ENCODE assay signal across 7 cellular contexts in the genomic region with DNA sequence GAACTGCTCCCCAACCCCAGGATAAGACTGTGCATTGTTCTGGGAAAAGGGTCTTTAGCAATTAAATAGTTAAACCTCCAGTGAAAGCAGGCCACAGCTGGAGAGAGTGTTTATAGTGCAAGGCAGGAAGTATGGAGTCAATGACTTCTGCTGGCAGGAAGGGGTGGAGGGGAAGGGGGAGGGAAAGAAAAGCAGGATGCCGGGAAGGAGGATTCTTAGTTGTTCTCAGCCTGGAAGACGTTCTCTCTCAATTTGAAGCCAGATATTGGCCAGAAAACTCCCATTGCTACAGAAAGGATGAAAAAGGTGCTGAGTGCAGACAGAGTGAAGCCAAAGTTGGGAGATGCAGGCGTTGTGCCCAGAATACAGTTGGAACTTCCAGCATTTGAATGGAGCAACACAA.
DNase-seq lines count a peak whose midpoint lies in the region; TF ChIP-seq lines count a peak whose summit lies in the region.

No MANE protein-coding gene starts in this region.

- 0 out of 2 replicates have a peak overlapping the region, but pooled peaks have one; percentile 10 for H3K4me3 ChIP-seq in iPS-18c (ENCODE audit: insufficient read depth, low read depth, low read length)

- DNase-seq in Kasumi-1 (lab: John Stamatoyannopoulos, UW) (peak; percentile 77 to 84), amniotic epithelial cell (ENCODE audit: low read depth) (peak; percentile 85), smooth muscle cell of the brain vasculature (ENCODE audit: low read depth, low spot score) (peak; percentile 41), DMS79 treated with DMSO at 0.1 percent for 48 hours (lab: John Stamatoyannopoulos, UW) (no peak), NOMO-1 treated with DMSO at 0.1 percent for 48 hours (lab: John Stamatoyannopoulos, UW; ENCODE audit: unreplicated experiment) (no peak), GM10266 (ENCODE audit: extremely low spot score) (no peak)

- TF ChIP-seq CTCF in GM10266 (IDR thresholded peaks at IDR 0.05; ENCODE audit: control insufficient read depth, insufficient read depth, low read depth, missing control alignments) = no peak

- no peaks in the 10 kb centered on the region for H3K9me3 ChIP-seq in iPS-18c (ENCODE audit: control insufficient read depth, insufficient read depth, low read length)

Comparison
In these comparisons a context has a peak if more than half of its experiments do, and no peak if none do; other contexts are left out.
1. DNase-seq: peak in Kasumi-1 (2 of 2), amniotic epithelial cell (single experiment) and smooth muscle cell of the brain vasculature (single experiment); none in DMS79 treated with DMSO at 0.1 percent for 48 hours (single experiment), NOMO-1 treated with DMSO at 0.1 percent for 48 hours (single experiment) and GM10266 (single experiment).